ENCODE assay signal across 18 cellular contexts in genomic region chr1:68104155-68104554, GRCh38. TPM values are rescaled to one million over a fixed set of nuclear protein-coding genes. Genes with fewer than 3 reads are reported as not detected.
DNase-seq lines count a peak whose midpoint lies in the region; ATAC-seq and TF ChIP-seq lines count a peak whose summit lies in the region.
"Had no signal": no experiment of that assay in that cellular context is flagged by ENCODE, and none has a peak within 500 bp of the region (broad histone marks: within the 10 kb centered on the region; RNA-seq: fewer than 3 reads in every experiment).

No MANE protein-coding gene starts in this region.

- H3K4me3 ChIP-seq in astrocyte of the cerebellum (ENCODE audit: low read depth, low read length) (no peak overlapping the region), vagina (no peak overlapping the region)
- H3K4me3 ChIP-seq: A549, smooth muscle cell, thoracic aorta had no signal

- no peaks in the 10 kb centered on the region for H3K4me1 ChIP-seq in vagina

- no peak overlapping the region for H3K4me3 Mint-ChIP-seq in T-helper 2 cell treated with Interferon-gamma antibody and Interleukin-4, amounts not matched to agents 5 μg/mL and 100 μg/mL, for 36 hours
- H3K4me3 Mint-ChIP-seq: IgD-negative memory B cell, nephron progenitor cell had no signal

- no peak for TF ChIP-seq POLR2A in vagina (IDR thresholded peaks at IDR 0.05)

- ATAC-seq in HG02798 (IDR thresholded peaks at IDR 0.05; ENCODE audit: poor library complexity, unreplicated experiment), result no peak
- ATAC-seq in HG02938 (IDR thresholded peaks at IDR 0.05; ENCODE audit: unreplicated experiment), result no peak
- ATAC-seq: A549 had no signal

- no peaks in the 10 kb centered on the region for H3K27me3 Mint-ChIP-seq in T-helper 2 cell treated with Interferon-gamma antibody and Interleukin-4, amounts not matched to agents 5 μg/mL and 100 μg/mL, for 36 hours (ENCODE audit: low read depth)

- no peaks in the 10 kb centered on the region for H3K36me3 ChIP-seq in vagina
- H3K36me3 ChIP-seq: thoracic aorta had no signal

- DNase-seq in NCI-H2227 (lab: John Stamatoyannopoulos, UW; ENCODE audit: unreplicated experiment) (peak; percentile 23), NCI-H2227 treated with DMSO at 0.1 percent for 48 hours (lab: John Stamatoyannopoulos, UW) (no peak), astrocyte of the cerebellum (ENCODE audit: low read depth) (peak; percentile 36), hepatic stellate cell (ENCODE audit: low spot score) (peak; percentile 19), vagina (ENCODE audit: extremely low spot score in 2 of 2) (no peak)
- no peak for DNase-seq in T-helper 2 cell treated with Interferon-gamma antibody and Interleukin-4, amounts not matched to agents 5 μg/mL and 100 μg/mL, for 36 hours (ENCODE audit: low spot score)
- DNase-seq: activated CD4-positive, CD25-positive, alpha-beta regulatory T cell; Calu3; glutamatergic neuron; NCI-H1694 treated with DMSO at 0.1 percent for 48 hours; nephron progenitor cell; NK-92 treated with Interleukin-12 subunit alpha and Interleukin-12 subunit beta, amount 100 ng/mL, for 24 hours had no signal

- H3K9me3 Mint-ChIP-seq in T-helper 2 cell treated with Interferon-gamma antibody and Interleukin-4, amounts not matched to agents 5 μg/mL and 100 μg/mL, for 36 hours, result no peaks in the 10 kb centered on the region
- H3K9me3 Mint-ChIP-seq: IgD-negative memory B cell, nephron progenitor cell had no signal

- in situ Hi-C loops in astrocyte of the cerebellum (cut with HindIII; ENCODE audit: low sequenced_read_pairs), result loop anchor here (25.0 kb wide), 1 partner anchor 567 kb away; no protein-coding TSS in a partner anchor

- no peaks in the 10 kb centered on the region for H3K36me3 Mint-ChIP-seq in T-helper 2 cell treated with Interferon-gamma antibody and Interleukin-4, amounts not matched to agents 5 μg/mL and 100 μg/mL, for 36 hours (ENCODE audit: low read depth)
- H3K36me3 Mint-ChIP-seq: IgD-negative memory B cell had no signal

- no peaks in the 10 kb centered on the region for H3K27me3 ChIP-seq in vagina

- no peak overlapping the region for H3K27ac Mint-ChIP-seq in T-helper 2 cell treated with Interferon-gamma antibody and Interleukin-4, amounts not matched to agents 5 μg/mL and 100 μg/mL, for 36 hours
- H3K27ac Mint-ChIP-seq: IgD-negative memory B cell, nephron progenitor cell had no signal

- intact Hi-C loops in vagina (cut with DNase I), result loop anchor here (10.0 kb wide), 1 partner anchor 569 kb away; no protein-coding TSS in a partner anchor

- H3K4me1 Mint-ChIP-seq in T-helper 2 cell treated with Interferon-gamma antibody and Interleukin-4, amounts not matched to agents 5 μg/mL and 100 μg/mL, for 36 hours (ENCODE audit: low read depth), result no peaks in the 10 kb centered on the region
- H3K4me1 Mint-ChIP-seq: IgD-negative memory B cell, nephron progenitor cell had no signal

- H3K9me3 ChIP-seq in vagina, result no peaks in the 10 kb centered on the region
- H3K9me3 ChIP-seq: A549, thoracic aorta had no signal

- TF ChIP-seq CTCF in astrocyte of the cerebellum (IDR thresholded peaks at IDR 0.05; ENCODE audit: low read depth, low read length, missing control alignments), result no peak
- no peak for TF ChIP-seq CTCF in vagina (IDR thresholded peaks at IDR 0.05)

- peak overlapping the region; percentile 34 for H3K27ac ChIP-seq in vagina
- H3K27ac ChIP-seq: thoracic aorta had no signal

RNA-seq across cellular contexts. Expression of gene DIRAS3, which starts 53.7 kb away (rescaled TPM):
- total RNA-seq in vagina, result 2.0 TPM

Comparison
In these comparisons a context has a peak if more than half of its experiments do, and no peak if none do; other contexts are left out.
1. DNase-seq: peak in NCI-H2227 (single experiment), astrocyte of the cerebellum (single experiment) and hepatic stellate cell (single experiment); none in NCI-H2227 treated with DMSO at 0.1 percent for 48 hours (single experiment), vagina (0 of 2) and T-helper 2 cell treated with Interferon-gamma antibody and Interleukin-4, amounts not matched to agents 5 μg/mL and 100 μg/mL, for 36 hours (single experiment).